Comparison of ENCODE assay signal across 1 cellular context in the genomic region with DNA sequence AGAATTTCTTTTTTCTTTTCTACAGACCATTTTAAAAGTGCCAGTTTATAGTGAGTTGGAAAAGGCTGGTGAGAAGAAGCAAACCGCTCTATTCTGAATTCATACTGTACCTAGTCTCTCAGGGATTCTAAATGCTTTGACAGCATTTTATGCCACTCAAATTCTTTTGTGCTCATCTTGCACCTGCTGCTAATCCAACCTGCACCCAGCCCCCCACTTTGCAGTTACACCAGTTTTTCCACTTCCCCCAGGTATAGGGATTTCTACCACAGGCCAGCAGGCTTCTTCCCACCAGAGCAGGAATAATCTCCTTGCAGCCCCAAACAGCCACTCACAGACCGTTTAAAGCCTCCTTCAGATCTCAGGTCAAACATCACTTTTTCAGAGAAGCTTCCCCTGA.
TF ChIP-seq lines count a peak whose summit lies in the region.

No MANE protein-coding gene starts in this region.

TF ChIP-seq in GM23338, 12 proteins besides CTCF, POLR2A, EP300 and RAD21 (continued from another document):
- TF ChIP-seq, protein P1, sequence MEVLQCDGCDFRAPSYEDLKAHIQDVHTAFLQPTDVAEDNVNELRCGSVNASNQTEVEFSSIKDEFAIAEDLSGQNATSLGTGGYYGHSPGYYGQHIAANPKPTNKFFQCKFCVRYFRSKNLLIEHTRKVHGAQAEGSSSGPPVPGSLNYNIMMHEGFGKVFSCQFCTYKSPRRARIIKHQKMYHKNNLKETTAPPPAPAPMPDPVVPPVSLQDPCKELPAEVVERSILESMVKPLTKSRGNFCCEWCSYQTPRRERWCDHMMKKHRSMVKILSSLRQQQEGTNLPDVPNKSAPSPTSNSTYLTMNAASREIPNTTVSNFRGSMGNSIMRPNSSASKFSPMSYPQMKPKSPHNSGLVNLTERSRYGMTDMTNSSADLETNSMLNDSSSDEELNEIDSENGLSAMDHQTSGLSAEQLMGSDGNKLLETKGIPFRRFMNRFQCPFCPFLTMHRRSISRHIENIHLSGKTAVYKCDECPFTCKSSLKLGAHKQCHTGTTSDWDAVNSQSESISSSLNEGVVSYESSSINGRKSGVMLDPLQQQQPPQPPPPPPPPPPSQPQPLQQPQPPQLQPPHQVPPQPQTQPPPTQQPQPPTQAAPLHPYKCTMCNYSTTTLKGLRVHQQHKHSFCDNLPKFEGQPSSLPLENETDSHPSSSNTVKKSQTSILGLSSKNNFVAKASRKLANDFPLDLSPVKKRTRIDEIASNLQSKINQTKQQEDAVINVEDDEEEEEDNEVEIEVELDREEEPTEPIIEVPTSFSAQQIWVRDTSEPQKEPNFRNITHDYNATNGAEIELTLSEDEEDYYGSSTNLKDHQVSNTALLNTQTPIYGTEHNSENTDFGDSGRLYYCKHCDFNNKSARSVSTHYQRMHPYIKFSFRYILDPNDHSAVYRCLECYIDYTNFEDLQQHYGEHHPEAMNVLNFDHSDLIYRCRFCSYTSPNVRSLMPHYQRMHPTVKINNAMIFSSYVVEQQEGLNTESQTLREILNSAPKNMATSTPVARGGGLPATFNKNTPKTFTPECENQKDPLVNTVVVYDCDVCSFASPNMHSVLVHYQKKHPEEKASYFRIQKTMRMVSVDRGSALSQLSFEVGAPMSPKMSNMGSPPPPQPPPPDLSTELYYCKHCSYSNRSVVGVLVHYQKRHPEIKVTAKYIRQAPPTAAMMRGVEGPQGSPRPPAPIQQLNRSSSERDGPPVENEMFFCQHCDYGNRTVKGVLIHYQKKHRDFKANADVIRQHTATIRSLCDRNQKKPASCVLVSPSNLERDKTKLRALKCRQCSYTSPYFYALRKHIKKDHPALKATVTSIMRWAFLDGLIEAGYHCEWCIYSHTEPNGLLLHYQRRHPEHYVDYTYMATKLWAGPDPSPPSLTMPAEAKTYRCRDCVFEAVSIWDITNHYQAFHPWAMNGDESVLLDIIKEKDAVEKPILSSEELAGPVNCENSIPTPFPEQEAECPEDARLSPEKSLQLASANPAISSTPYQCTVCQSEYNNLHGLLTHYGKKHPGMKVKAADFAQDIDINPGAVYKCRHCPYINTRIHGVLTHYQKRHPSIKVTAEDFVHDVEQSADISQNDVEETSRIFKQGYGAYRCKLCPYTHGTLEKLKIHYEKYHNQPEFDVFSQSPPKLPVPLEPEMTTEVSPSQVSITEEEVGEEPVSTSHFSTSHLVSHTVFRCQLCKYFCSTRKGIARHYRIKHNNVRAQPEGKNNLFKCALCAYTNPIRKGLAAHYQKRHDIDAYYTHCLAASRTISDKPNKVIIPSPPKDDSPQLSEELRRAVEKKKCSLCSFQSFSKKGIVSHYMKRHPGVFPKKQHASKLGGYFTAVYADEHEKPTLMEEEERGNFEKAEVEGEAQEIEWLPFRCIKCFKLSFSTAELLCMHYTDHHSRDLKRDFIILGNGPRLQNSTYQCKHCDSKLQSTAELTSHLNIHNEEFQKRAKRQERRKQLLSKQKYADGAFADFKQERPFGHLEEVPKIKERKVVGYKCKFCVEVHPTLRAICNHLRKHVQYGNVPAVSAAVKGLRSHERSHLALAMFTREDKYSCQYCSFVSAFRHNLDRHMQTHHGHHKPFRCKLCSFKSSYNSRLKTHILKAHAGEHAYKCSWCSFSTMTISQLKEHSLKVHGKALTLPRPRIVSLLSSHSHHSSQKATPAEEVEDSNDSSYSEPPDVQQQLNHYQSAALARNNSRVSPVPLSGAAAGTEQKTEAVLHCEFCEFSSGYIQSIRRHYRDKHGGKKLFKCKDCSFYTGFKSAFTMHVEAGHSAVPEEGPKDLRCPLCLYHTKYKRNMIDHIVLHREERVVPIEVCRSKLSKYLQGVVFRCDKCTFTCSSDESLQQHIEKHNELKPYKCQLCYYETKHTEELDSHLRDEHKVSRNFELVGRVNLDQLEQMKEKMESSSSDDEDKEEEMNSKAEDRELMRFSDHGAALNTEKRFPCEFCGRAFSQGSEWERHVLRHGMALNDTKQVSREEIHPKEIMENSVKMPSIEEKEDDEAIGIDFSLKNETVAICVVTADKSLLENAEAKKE (CRISPR knock-in tag; IDR thresholded peaks at IDR 0.05): no peak
